10 cellular contexts compared by ENCODE assay signal in the genomic region with DNA sequence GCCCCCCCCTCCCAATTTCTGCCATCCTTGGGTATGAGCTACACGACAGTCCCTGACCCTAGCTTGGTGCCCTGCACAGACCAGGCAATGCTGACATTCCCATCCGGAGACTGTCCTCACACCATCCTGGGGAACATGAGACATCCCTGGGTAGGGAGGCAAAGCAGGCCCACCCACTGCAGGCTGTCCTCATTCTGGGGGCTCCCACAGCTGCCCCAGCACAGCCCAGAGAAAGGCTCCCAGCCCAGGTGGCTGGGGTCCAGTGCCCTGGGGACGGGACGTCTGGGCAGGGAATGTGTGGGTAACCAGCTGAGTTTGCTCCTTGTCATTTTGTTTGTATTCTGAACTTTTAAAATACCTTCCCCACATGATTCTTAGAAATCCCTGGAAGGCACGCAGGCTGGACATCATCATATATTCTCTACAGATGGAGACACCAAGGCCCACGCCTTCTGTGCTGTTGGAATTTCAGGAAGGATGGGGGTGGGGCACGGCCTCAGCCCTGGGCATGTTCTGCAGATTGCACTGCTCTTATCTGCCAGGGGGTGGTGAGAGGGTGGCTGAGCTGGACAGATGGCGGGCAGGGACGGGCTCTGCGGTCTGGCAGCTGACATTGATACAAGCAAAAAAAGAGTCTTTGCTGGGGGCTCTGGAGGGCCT. TPM values are rescaled to one million over a fixed set of nuclear protein-coding genes. Genes with fewer than 3 reads are reported as not detected.
DNase-seq lines count a peak whose midpoint lies in the region; ATAC-seq and TF ChIP-seq lines count a peak whose summit lies in the region.
"Had no signal": no experiment of that assay in that cellular context is flagged by ENCODE, and none has a peak within 500 bp of the region (broad histone marks: within the 10 kb centered on the region; RNA-seq: fewer than 3 reads in every experiment).

No MANE protein-coding gene starts in this region.

- H3K4me1 ChIP-seq in endodermal cell (ENCODE audit: control insufficient read depth, insufficient read depth, low read length) (peaks cover 10% of the 10 kb centered on the region), osteoblast (ENCODE audit: insufficient read depth, low read length) (no peaks in the 10 kb centered on the region)

- H3K4me3 Mint-ChIP-seq in endodermal cell, result no peak overlapping the region
- H3K4me3 Mint-ChIP-seq in activated naive CD8-positive, alpha-beta T cell treated with anti-CD3 and anti-CD28 coated beads, Interleukin-2, amount 50 U/mL, for 24 hours, result no peak overlapping the region
- H3K4me3 Mint-ChIP-seq: activated T-helper 17 cell treated with anti-CD3 and anti-CD28 coated beads, Interleukin-2, amount 50 U/mL, for 72 hours had no signal

- peaks cover 12% of the 10 kb centered on the region for H3K27me3 Mint-ChIP-seq in endodermal cell (ENCODE audit: insufficient read depth)
- no peaks in the 10 kb centered on the region for H3K27me3 Mint-ChIP-seq in activated naive CD8-positive, alpha-beta T cell treated with anti-CD3 and anti-CD28 coated beads, Interleukin-2, amount 50 U/mL, for 24 hours
- H3K27me3 Mint-ChIP-seq: activated T-helper 17 cell treated with anti-CD3 and anti-CD28 coated beads, Interleukin-2, amount 50 U/mL, for 72 hours had no signal

- H3K9ac ChIP-seq in endodermal cell (ENCODE audit: extremely low read depth, low read length, poor library complexity, severe bottlenecking), result no peak overlapping the region

- H3K27ac Mint-ChIP-seq in endodermal cell, result no peak overlapping the region
- no peak overlapping the region for H3K27ac Mint-ChIP-seq in activated naive CD8-positive, alpha-beta T cell treated with anti-CD3 and anti-CD28 coated beads, Interleukin-2, amount 50 U/mL, for 24 hours
- H3K27ac Mint-ChIP-seq: activated T-helper 17 cell treated with anti-CD3 and anti-CD28 coated beads, Interleukin-2, amount 50 U/mL, for 72 hours had no signal

- peak; percentile 42 for TF ChIP-seq CTCF in endodermal cell (conservative IDR thresholded peaks at IDR 0.05)
- peak; percentile 35 for TF ChIP-seq CTCF in osteoblast (IDR thresholded peaks at IDR 0.05; ENCODE audit: extremely low read depth, low read depth, low read length)

- H3K27ac ChIP-seq in endodermal cell (ENCODE audit: low read depth, low read length) (peak overlapping the region; percentile 53), osteoblast (ENCODE audit: low read depth, low read length) (no peak overlapping the region)

- no peaks in the 10 kb centered on the region for H3K79me2 ChIP-seq in osteoblast (ENCODE audit: insufficient read depth, low read length)

- H3K27me3 ChIP-seq in endodermal cell (ENCODE audit: control insufficient read depth, insufficient read depth, low read length, poor library complexity, severe bottlenecking), result no peaks in the 10 kb centered on the region
- H3K27me3 ChIP-seq in osteoblast (ENCODE audit: insufficient read depth, low read length), result no peaks in the 10 kb centered on the region

- H3K4me3 ChIP-seq in endodermal cell (ENCODE audit: low read length) (no peak overlapping the region), osteoblast (ENCODE audit: insufficient read depth, low read length) (no peak overlapping the region)

- H2AFZ ChIP-seq in osteoblast (ENCODE audit: low read length), result no peak overlapping the region

- no peak overlapping the region for H3K4me2 ChIP-seq in osteoblast (ENCODE audit: insufficient read depth, low read length)

- H4K20me1 ChIP-seq in osteoblast (ENCODE audit: insufficient read depth, low read length), result peaks cover 15% of the 10 kb centered on the region

- WGBS in endodermal cell (ENCODE audit: insufficient coverage in 1 of 2, insufficient read length in 1 of 2), 2 experiments, result 70 to 92% methylated on average over 2 to 10 of the region's 10 CpGs

- H3K9me3 Mint-ChIP-seq in endodermal cell, result no peaks in the 10 kb centered on the region
- no peaks in the 10 kb centered on the region for H3K9me3 Mint-ChIP-seq in activated naive CD8-positive, alpha-beta T cell treated with anti-CD3 and anti-CD28 coated beads, Interleukin-2, amount 50 U/mL, for 24 hours
- H3K9me3 Mint-ChIP-seq: activated T-helper 17 cell treated with anti-CD3 and anti-CD28 coated beads, Interleukin-2, amount 50 U/mL, for 72 hours had no signal

- H3K4me1 Mint-ChIP-seq in endodermal cell, result peaks cover 16% of the 10 kb centered on the region
- H3K4me1 Mint-ChIP-seq in activated naive CD8-positive, alpha-beta T cell treated with anti-CD3 and anti-CD28 coated beads, Interleukin-2, amount 50 U/mL, for 24 hours, result no peaks in the 10 kb centered on the region

- no peak for ATAC-seq in HG03280 (IDR thresholded peaks at IDR 0.05; ENCODE audit: unreplicated experiment)
- no peak for ATAC-seq in activated naive CD8-positive, alpha-beta T cell treated with anti-CD3 and anti-CD28 coated beads, Interleukin-2, amount 50 U/mL, for 24 hours
- ATAC-seq: activated T-helper 17 cell treated with anti-CD3 and anti-CD28 coated beads, Interleukin-2, amount 50 U/mL, for 72 hours had no signal

- H3K9me3 ChIP-seq in endodermal cell (ENCODE audit: control insufficient read depth, low read length), result no peaks in the 10 kb centered on the region
- H3K9me3 ChIP-seq in osteoblast (ENCODE audit: low read depth, low read length), result no peaks in the 10 kb centered on the region

- H3K36me3 Mint-ChIP-seq in endodermal cell (ENCODE audit: low read depth), result peaks cover 1% of the 10 kb centered on the region
- H3K36me3 Mint-ChIP-seq in activated naive CD8-positive, alpha-beta T cell treated with anti-CD3 and anti-CD28 coated beads, Interleukin-2, amount 50 U/mL, for 24 hours (ENCODE audit: low read depth), result no peaks in the 10 kb centered on the region

- no peaks in the 10 kb centered on the region for H3K36me3 ChIP-seq in endodermal cell (ENCODE audit: control insufficient read depth, insufficient read depth, low read length)
- peaks cover 6% of the 10 kb centered on the region for H3K36me3 ChIP-seq in osteoblast (ENCODE audit: insufficient read depth, low read length)

- peak; percentile 76 for DNase-seq in EL
- DNase-seq in NCI-H82 treated with DMSO at 0.1 percent for 48 hours (lab: John Stamatoyannopoulos, UW; ENCODE audit: unreplicated experiment), result peak; percentile 47
- peak; percentile 76 for DNase-seq in endodermal cell
- DNase-seq in osteoblast (ENCODE audit: insufficient read length, low spot score, missing footprints), result peak; percentile 90
- DNase-seq in KG1 (lab: John Stamatoyannopoulos, UW), result no peak
- DNase-seq in NCI-H146 treated with DMSO at 0.1 percent for 48 hours (lab: John Stamatoyannopoulos, UW; ENCODE audit: unreplicated experiment), result no peak
- no peak for DNase-seq in activated naive CD8-positive, alpha-beta T cell treated with anti-CD3 and anti-CD28 coated beads, Interleukin-2, amount 50 U/mL, for 24 hours
- DNase-seq: stimulated activated CD4-positive, alpha-beta T cell treated with anti-CD3 and anti-CD28 coated beads, Interleukin-2, amount 100 ng/mL, for 24 hours had no signal

RNA-seq across cellular contexts. Expression of a gene that starts 28.5 kb away (rescaled TPM):
- total RNA-seq in endodermal cell (1 to 10 TPM; 3.2 to 5.0 TPM), osteoblast (0.88 and 1.4 TPM in 2 replicates)
- polyA plus RNA-seq in endodermal cell (2013, experiment 1 of 2), result 6.6 TPM
- 5.7 TPM for polyA plus RNA-seq in endodermal cell (2013, experiment 2 of 2)

RNA-seq across cellular contexts. Expression of a gene that starts 48.1 kb away (rescaled TPM):
- 1 to 10 TPM in 1 of 2 donors, under 1 TPM in 1; 0.51 to 1.1 TPM for total RNA-seq in endodermal cell
- polyA plus RNA-seq in endodermal cell (2013, experiment 1 of 2), result 1.4 TPM
- 2.1 TPM for polyA plus RNA-seq in endodermal cell (2013, experiment 2 of 2)
- total RNA-seq in osteoblast, result 62.5 and 71.3 TPM in 2 replicates

Comparison
In these comparisons a context has a peak if more than half of its experiments do, and no peak if none do; other contexts are left out.
1. DNase-seq: peak in EL (single experiment), NCI-H82 treated with DMSO at 0.1 percent for 48 hours (single experiment), endodermal cell (single experiment) and osteoblast (single experiment); none in KG1 (single experiment), NCI-H146 treated with DMSO at 0.1 percent for 48 hours (single experiment) and activated naive CD8-positive, alpha-beta T cell treated with anti-CD3 and anti-CD28 coated beads, Interleukin-2, amount 50 U/mL, for 24 hours (single experiment).
2. RNA of a gene that starts 48.1 kb away (total RNA-seq): 62.5 to 71.3 TPM in osteoblast; 0.51 to 1.1 TPM in endodermal cell; every median in the first group is over 10 times any median in the second.